8 cellular contexts compared by ENCODE assay signal in the genomic region with DNA sequence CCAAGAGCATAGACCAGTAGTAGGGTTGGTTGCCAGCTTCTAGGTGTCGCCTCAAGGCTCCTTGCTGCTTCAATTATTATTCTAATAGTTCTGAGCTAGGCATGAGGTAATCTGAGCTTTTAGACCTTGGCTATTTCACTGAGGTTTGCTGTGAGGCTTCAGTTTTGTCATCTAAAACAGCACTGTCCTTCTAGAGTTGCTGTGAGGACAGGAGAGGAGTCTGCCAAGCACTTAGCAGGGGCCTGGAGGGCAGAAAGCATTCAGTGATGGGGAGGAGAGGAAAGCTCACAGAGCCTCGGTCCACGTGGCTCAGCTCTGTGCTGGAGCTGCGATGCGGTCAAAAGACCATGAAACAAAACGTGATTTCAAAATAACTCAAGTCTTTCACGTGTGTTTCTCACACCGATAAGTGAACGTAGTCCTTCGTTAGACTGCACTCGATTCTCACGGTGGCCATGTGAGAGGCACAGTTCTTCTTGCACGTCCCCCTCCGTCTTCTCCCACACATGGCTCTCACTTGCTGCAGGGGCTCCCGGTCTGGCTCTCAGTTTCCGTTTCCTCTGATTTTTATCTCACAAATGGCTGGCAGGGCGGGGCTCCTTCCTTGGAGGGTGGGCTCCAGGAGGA.
A peak's percentile ranks its signal among the peaks of the same experiment; 100 is the strongest.
DNase-seq lines count a peak whose midpoint lies in the region; ATAC-seq and TF ChIP-seq lines count a peak whose summit lies in the region.

No MANE protein-coding gene starts in this region.

- H3K4me1 Mint-ChIP-seq in endothelial cell (ENCODE audit: unreplicated experiment), result peaks cover 61% of the 10 kb centered on the region

- no peaks in the 10 kb centered on the region for H3K36me3 Mint-ChIP-seq in endothelial cell (ENCODE audit: low read depth, unreplicated experiment)

- H3K9me3 Mint-ChIP-seq in endothelial cell (ENCODE audit: unreplicated experiment), result no peaks in the 10 kb centered on the region

- in situ Hi-C loops in GM13976 (cut with MboI; ENCODE audit: low sequenced_read_pairs, unreplicated experiment) (no loop called here), KBM-7 (cut with MboI; ENCODE audit: low pct_unique_long_range_greater_than_20kb, low sequenced_read_pairs) (no loop called here)

- peak; percentile 50 for ATAC-seq in GM21576 (IDR thresholded peaks at IDR 0.05; ENCODE audit: unreplicated experiment)

- H3K27me3 Mint-ChIP-seq in endothelial cell (ENCODE audit: unreplicated experiment), result peaks cover 1% of the 10 kb centered on the region

- TF ChIP-seq CTCF in GM13976 (IDR thresholded peaks at IDR 0.05; ENCODE audit: borderline replicate concordance, control extremely low read depth, extremely low read depth, insufficient read depth, missing control alignments), result no peak
- TF ChIP-seq CTCF in endothelial cell (IDR thresholded peaks at IDR 0.05; ENCODE audit: unreplicated experiment), result no peak

- DNase-seq in GM13976 (ENCODE audit: low spot score) (peak; percentile 75), KBM-7 (peak; percentile 79), endothelial cell (ENCODE audit: low spot score) (peak; percentile 24), midbrain (lab: John Stamatoyannopoulos, UW) (no peak), GOT3 (lab: John Stamatoyannopoulos, UW) (no peak), kidney tubule cell (ENCODE audit: low spot score) (no peak)
- peak; percentile 27 to 36 for DNase-seq in stimulated activated CD8-positive, alpha-beta memory T cell treated with anti-CD3 and anti-CD28 coated beads, Interleukin-7, amount 100 ng/mL, for 4 hours (ENCODE audit: low read depth in 2 of 2)

- no peak overlapping the region for H3K4me3 Mint-ChIP-seq in endothelial cell (ENCODE audit: unreplicated experiment)

- H3K27ac Mint-ChIP-seq in endothelial cell (ENCODE audit: unreplicated experiment), result peak overlapping the region; percentile 84

Comparison
In these comparisons a context has a peak if more than half of its experiments do, and no peak if none do; other contexts are left out.
1. DNase-seq: peak in GM13976 (single experiment), KBM-7 (single experiment), endothelial cell (single experiment) and stimulated activated CD8-positive, alpha-beta memory T cell treated with anti-CD3 and anti-CD28 coated beads, Interleukin-7, amount 100 ng/mL, for 4 hours (2 of 2); none in midbrain (single experiment), GOT3 (single experiment) and kidney tubule cell (single experiment).